ENCODE assay signal across 17 cellular contexts in the genomic region with DNA sequence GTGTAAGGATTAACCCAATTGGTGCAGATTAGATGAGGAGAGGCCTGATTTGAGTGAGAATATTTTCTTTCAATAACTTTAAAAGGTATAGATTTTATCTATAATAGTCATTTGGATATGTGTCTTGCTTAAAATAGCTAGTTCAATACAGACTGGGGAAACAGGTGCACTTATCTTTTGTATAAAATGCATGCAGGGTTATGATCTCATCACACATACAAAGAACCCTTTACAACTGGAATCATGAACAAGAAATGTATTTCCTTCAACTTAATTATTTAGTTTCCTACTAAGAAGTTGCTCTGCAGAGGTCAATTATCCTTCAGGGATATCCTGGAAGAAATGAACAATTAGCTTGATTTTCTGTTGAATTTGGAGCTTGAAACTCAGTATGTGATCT.
"Had no signal": no experiment of that assay in that cellular context is flagged by ENCODE, and none has a peak within 500 bp of the region (broad histone marks: within the 10 kb centered on the region; RNA-seq: fewer than 3 reads in every experiment).

No MANE protein-coding gene starts in this region.

- H3K9me3 Mint-ChIP-seq: effector memory CD8-positive, alpha-beta T cell had no signal

- H3K27ac Mint-ChIP-seq: effector memory CD8-positive, alpha-beta T cell; endodermal cell; mesothelial cell of epicardium; naive B cell had no signal

- ATAC-seq: effector memory CD8-positive, alpha-beta T cell; foreskin keratinocyte; gastroesophageal sphincter; heart left ventricle; left cardiac atrium; left lung; left ventricle myocardium superior; lower lobe of right lung; mucosa of descending colon had no signal

- H3K4me3 ChIP-seq: coronary artery, esophagus muscularis mucosa, gastroesophageal sphincter, heart left ventricle, left lung, lower lobe of right lung, mucosa of descending colon had no signal

- DNase-seq: effector CD8-positive, alpha-beta T cell; effector memory CD8-positive, alpha-beta T cell; endodermal cell; foreskin keratinocyte; heart left ventricle; hippocampal formation; left cardiac atrium; left lung; left ventricle myocardium superior; lower lobe of right lung; mesenchymal stem cell; mucosa of descending colon; naive B cell had no signal

- H3K27me3 ChIP-seq: esophagus muscularis mucosa, foreskin keratinocyte, gastroesophageal sphincter, heart left ventricle, left lung had no signal

- H3K36me3 Mint-ChIP-seq: naive B cell had no signal

- H3K4me1 ChIP-seq: esophagus muscularis mucosa, foreskin keratinocyte, gastroesophageal sphincter, heart left ventricle, left lung, lower lobe of right lung had no signal

- H3K4me1 Mint-ChIP-seq: naive B cell had no signal

- H3K4me3 Mint-ChIP-seq: effector memory CD8-positive, alpha-beta T cell; endodermal cell; mesothelial cell of epicardium; naive B cell had no signal

- H3K27ac ChIP-seq: coronary artery, esophagus muscularis mucosa, foreskin keratinocyte, gastroesophageal sphincter, heart left ventricle, left lung, lower lobe of right lung had no signal

- H3K36me3 ChIP-seq: esophagus muscularis mucosa, gastroesophageal sphincter, heart left ventricle, left lung, lower lobe of right lung had no signal

- H3K9me3 ChIP-seq: esophagus muscularis mucosa, gastroesophageal sphincter, heart left ventricle, left lung, lower lobe of right lung, mucosa of descending colon had no signal
